ENCODE assay signal across 10 cellular contexts in the genomic region with DNA sequence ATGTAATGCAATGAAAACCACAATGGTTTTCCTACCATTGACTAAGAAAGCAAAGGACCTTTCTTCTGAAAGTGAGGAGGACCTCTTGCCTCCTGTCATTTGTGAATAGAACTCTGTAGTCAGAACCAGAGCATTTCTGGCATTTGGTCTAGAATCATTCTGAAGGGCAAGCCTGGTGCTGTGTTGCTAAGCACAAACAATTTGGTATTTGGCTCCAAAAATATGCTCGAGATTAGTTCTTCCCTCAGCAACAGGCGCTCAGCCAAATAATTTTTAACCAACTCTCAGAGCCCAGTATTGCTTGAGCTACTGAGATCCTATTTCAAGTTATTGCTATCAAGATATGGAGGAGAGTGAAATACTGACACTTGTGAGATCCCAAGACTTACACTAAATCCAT.
A peak's percentile ranks its signal among the peaks of the same experiment; 100 is the strongest.
DNase-seq lines count a peak whose midpoint lies in the region; ATAC-seq and TF ChIP-seq lines count a peak whose summit lies in the region.
"Had no signal": no experiment of that assay in that cellular context is flagged by ENCODE, and none has a peak within 500 bp of the region (broad histone marks: within the 10 kb centered on the region; RNA-seq: fewer than 3 reads in every experiment).

No MANE protein-coding gene starts in this region.

- H3K27ac ChIP-seq in left lung (peak overlapping the region in 1 of 2 donors; percentile 29), endodermal cell (ENCODE audit: low read depth, low read length) (no peak overlapping the region)
- H3K27ac ChIP-seq: BLaER1 treated with 17β-estradiol and CSF1 and Interleukin-3, amounts not matched to agents 10 nM and 100 nM had no signal

- ATAC-seq in left lung, result peak; percentile 53
- ATAC-seq in GM19397 (IDR thresholded peaks at IDR 0.05; ENCODE audit: unreplicated experiment), result no peak
- ATAC-seq: HCT116 had no signal

- H3K27me3 ChIP-seq in left lung, result no peaks in the 10 kb centered on the region
- no peaks in the 10 kb centered on the region for H3K27me3 ChIP-seq in endodermal cell (ENCODE audit: control insufficient read depth, insufficient read depth, low read length, poor library complexity, severe bottlenecking)
- H3K27me3 ChIP-seq: BLaER1 treated with 17β-estradiol and CSF1 and Interleukin-3, amounts not matched to agents 10 nM and 100 nM had no signal

- H3K4me1 Mint-ChIP-seq in chondrocyte (ENCODE audit: low read depth) (peaks cover 11% of the 10 kb centered on the region), endodermal cell (peaks cover 4% of the 10 kb centered on the region)
- no peaks in the 10 kb centered on the region for H3K4me1 Mint-ChIP-seq in activated T-helper 2 cell treated with anti-CD3 and anti-CD28 coated beads, Interferon-gamma antibody, Interleukin-2, Interleukin-4, amounts not matched to agents 10 μg/mL and 5 μg/mL and 100 μg/mL, durations not matched to agents 14 hours and 24 hours and 36 hours (ENCODE audit: low read depth)

- no peak overlapping the region for H3K9ac ChIP-seq in endodermal cell (ENCODE audit: extremely low read depth, low read length, poor library complexity, severe bottlenecking)
- H3K9ac ChIP-seq: BLaER1 treated with 17β-estradiol and CSF1 and Interleukin-3, amounts not matched to agents 10 nM and 100 nM had no signal

- H3K36me3 Mint-ChIP-seq in chondrocyte (ENCODE audit: low read depth) (no peaks in the 10 kb centered on the region), endodermal cell (ENCODE audit: low read depth) (no peaks in the 10 kb centered on the region)
- H3K36me3 Mint-ChIP-seq in activated T-helper 2 cell treated with anti-CD3 and anti-CD28 coated beads, Interferon-gamma antibody, Interleukin-2, Interleukin-4, amounts not matched to agents 10 μg/mL and 5 μg/mL and 100 μg/mL, durations not matched to agents 14 hours and 24 hours and 36 hours (ENCODE audit: low read depth), result no peaks in the 10 kb centered on the region

- H3K4me3 ChIP-seq in left lung (no peak overlapping the region), endodermal cell (ENCODE audit: low read length) (no peak overlapping the region)
- H3K4me3 ChIP-seq: BLaER1 treated with 17β-estradiol and CSF1 and Interleukin-3, amounts not matched to agents 10 nM and 100 nM had no signal

- peak overlapping the region; percentile 28 for H3K27ac Mint-ChIP-seq in chondrocyte (ENCODE audit: unreplicated experiment)
- H3K27ac Mint-ChIP-seq in endodermal cell, result no peak overlapping the region
- H3K27ac Mint-ChIP-seq in activated T-helper 2 cell treated with anti-CD3 and anti-CD28 coated beads, Interferon-gamma antibody, Interleukin-2, Interleukin-4, amounts not matched to agents 10 μg/mL and 5 μg/mL and 100 μg/mL, durations not matched to agents 14 hours and 24 hours and 36 hours, result no peak overlapping the region

- no peaks in the 10 kb centered on the region for H3K4me1 ChIP-seq in left lung
- H3K4me1 ChIP-seq in endodermal cell (ENCODE audit: control insufficient read depth, insufficient read depth, low read length), result no peaks in the 10 kb centered on the region
- H3K4me1 ChIP-seq: BLaER1 treated with 17β-estradiol and CSF1 and Interleukin-3, amounts not matched to agents 10 nM and 100 nM had no signal

- H3K4me3 Mint-ChIP-seq in chondrocyte (ENCODE audit: unreplicated experiment) (no peak overlapping the region), endodermal cell (no peak overlapping the region)
- no peak overlapping the region for H3K4me3 Mint-ChIP-seq in activated T-helper 2 cell treated with anti-CD3 and anti-CD28 coated beads, Interferon-gamma antibody, Interleukin-2, Interleukin-4, amounts not matched to agents 10 μg/mL and 5 μg/mL and 100 μg/mL, durations not matched to agents 14 hours and 24 hours and 36 hours (ENCODE audit: low read depth)

- peak; percentile 67 for DNase-seq in AG08395 (ENCODE audit: low spot score)
- peak; percentile 7 for DNase-seq in NCI-H1092 (lab: John Stamatoyannopoulos, UW)
- DNase-seq in chondrocyte (ENCODE audit: low spot score), result no peak
- DNase-seq in left lung, result no peak
- no peak for DNase-seq in SHP77 treated with DMSO at 0.1 percent for 48 hours (lab: John Stamatoyannopoulos, UW)
- no peak for DNase-seq in endodermal cell
- no peak for DNase-seq in activated T-helper 2 cell treated with anti-CD3 and anti-CD28 coated beads, Interferon-gamma antibody, Interleukin-2, Interleukin-4, amounts not matched to agents 10 μg/mL and 5 μg/mL and 100 μg/mL, durations not matched to agents 14 hours and 24 hours and 36 hours (ENCODE audit: low spot score)

- WGBS in endodermal cell (ENCODE audit: insufficient coverage in 1 of 2, insufficient read length in 1 of 2), 2 experiments, result 83% methylated on average over 2 of the region's 2 CpGs; no CpG with 5 or more reads in 1 of the 2 experiments

- H3K9me3 ChIP-seq in left lung (no peaks in the 10 kb centered on the region), endodermal cell (ENCODE audit: control insufficient read depth, low read length) (no peaks in the 10 kb centered on the region)

- H3K27me3 Mint-ChIP-seq in chondrocyte (ENCODE audit: low read depth), result no peaks in the 10 kb centered on the region
- no peaks in the 10 kb centered on the region for H3K27me3 Mint-ChIP-seq in endodermal cell (ENCODE audit: insufficient read depth)
- H3K27me3 Mint-ChIP-seq in activated T-helper 2 cell treated with anti-CD3 and anti-CD28 coated beads, Interferon-gamma antibody, Interleukin-2, Interleukin-4, amounts not matched to agents 10 μg/mL and 5 μg/mL and 100 μg/mL, durations not matched to agents 14 hours and 24 hours and 36 hours (ENCODE audit: low read depth), result peaks cover 8% of the 10 kb centered on the region

- H3K36me3 ChIP-seq in left lung (no peaks in the 10 kb centered on the region), endodermal cell (ENCODE audit: control insufficient read depth, insufficient read depth, low read length) (no peaks in the 10 kb centered on the region)

- H3K9me3 Mint-ChIP-seq in chondrocyte (ENCODE audit: low read depth) (peaks cover 4% of the 10 kb centered on the region), endodermal cell (peaks cover 3% of the 10 kb centered on the region)
- H3K9me3 Mint-ChIP-seq in activated T-helper 2 cell treated with anti-CD3 and anti-CD28 coated beads, Interferon-gamma antibody, Interleukin-2, Interleukin-4, amounts not matched to agents 10 μg/mL and 5 μg/mL and 100 μg/mL, durations not matched to agents 14 hours and 24 hours and 36 hours, result no peaks in the 10 kb centered on the region

- TF ChIP-seq CTCF in chondrocyte (IDR thresholded peaks at IDR 0.05), result no peak
- TF ChIP-seq CTCF in left lung (IDR thresholded peaks at IDR 0.05), result no peak
- no peak for TF ChIP-seq CTCF in endodermal cell (conservative IDR thresholded peaks at IDR 0.05)

- intact Hi-C loops in left lung (cut with DNase I), result no loop called here
- intact Hi-C loops in activated T-helper 2 cell treated with anti-CD3 and anti-CD28 coated beads, Interferon-gamma antibody, Interleukin-2, Interleukin-4, amounts not matched to agents 10 μg/mL and 5 μg/mL and 100 μg/mL, durations not matched to agents 14 hours and 24 hours and 36 hours (cut with micrococcal nuclease), result no loop called here

Comparison
In these comparisons a context has a peak if more than half of its experiments do, and no peak if none do; other contexts are left out.
1. DNase-seq: peak in AG08395 (single experiment) and NCI-H1092 (single experiment); none in chondrocyte (single experiment), left lung (0 of 2), SHP77 treated with DMSO at 0.1 percent for 48 hours (single experiment), endodermal cell (single experiment) and activated T-helper 2 cell treated with anti-CD3 and anti-CD28 coated beads, Interferon-gamma antibody, Interleukin-2, Interleukin-4, amounts not matched to agents 10 μg/mL and 5 μg/mL and 100 μg/mL, durations not matched to agents 14 hours and 24 hours and 36 hours (single experiment).